8 cellular contexts compared by ENCODE assay signal in the genomic region with DNA sequence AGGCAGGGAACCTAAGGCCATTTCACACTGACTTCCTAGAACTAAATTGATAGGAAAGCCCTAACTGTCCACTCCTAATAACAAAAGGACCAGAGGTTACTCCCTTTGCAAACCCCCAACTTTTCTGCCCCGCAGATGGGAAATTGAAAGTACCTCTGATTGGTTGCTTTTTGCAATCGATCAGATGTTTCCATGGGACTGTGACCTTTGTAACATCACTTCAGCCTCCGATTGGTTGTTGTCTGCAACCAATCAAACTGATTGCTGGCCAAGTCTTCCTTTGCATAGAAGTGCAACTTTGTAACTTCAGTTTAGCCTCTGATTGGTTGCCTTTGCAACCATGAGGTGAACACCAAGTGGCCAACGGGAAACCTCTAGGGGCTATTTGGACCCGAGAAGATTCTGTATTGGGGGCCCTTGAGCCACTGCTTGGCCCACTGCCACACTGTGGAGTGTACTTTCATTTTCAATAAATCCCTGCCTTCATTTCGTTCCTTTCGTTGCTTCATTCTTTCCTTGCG. TPM values are rescaled to one million over a fixed set of nuclear protein-coding genes. Genes with fewer than 3 reads are reported as not detected.
DNase-seq lines count a peak whose midpoint lies in the region; ATAC-seq and TF ChIP-seq lines count a peak whose summit lies in the region.

No MANE protein-coding gene starts in this region.

- H3K4me1 ChIP-seq in right cardiac atrium (ENCODE audit: control insufficient read depth, insufficient read depth, low read length), result no peaks in the 10 kb centered on the region
- no peaks in the 10 kb centered on the region for H3K4me1 ChIP-seq in right atrium auricular region

- no peaks in the 10 kb centered on the region for H3K36me3 ChIP-seq in right atrium auricular region

- H3K9me3 ChIP-seq in right cardiac atrium (ENCODE audit: control insufficient read depth, low read length) (no peaks in the 10 kb centered on the region), right atrium auricular region (no peaks in the 10 kb centered on the region)

- H3K4me3 ChIP-seq in right cardiac atrium (ENCODE audit: low read length) (peak overlapping the region; percentile 45), right atrium auricular region (peak overlapping the region in 1 of 2 donors; percentile 34)

- intact Hi-C loops in right cardiac atrium (cut with DNase I), result no loop called here

- DNase-seq in right cardiac atrium (no peak), right atrium auricular region (ENCODE audit: low spot score) (no peak), SIG-M5 treated with dmso at 0.1 percent for 504 hours (lab: John Stamatoyannopoulos, UW; ENCODE audit: unreplicated experiment) (peak; percentile 47), iris pigment epithelial cell (ENCODE audit: low read depth) (peak; percentile 51), GF-D8 (lab: John Stamatoyannopoulos, UW) (no peak)
- no peak for DNase-seq in effector CD4-positive, alpha-beta T cell
- no peak for DNase-seq in stimulated activated CD4-positive, alpha-beta T cell treated with anti-CD3 and anti-CD28 coated beads, Interleukin-4, amount 100 ng/mL, for 1 hour

- WGBS in right cardiac atrium, result 66% methylated on average over 8 of the region's 8 CpGs

- TF ChIP-seq CTCF in right atrium auricular region (IDR thresholded peaks at IDR 0.05), result no peak

- no peak overlapping the region for H3K27ac ChIP-seq in right cardiac atrium (ENCODE audit: low read length)
- H3K27ac ChIP-seq in right atrium auricular region, result no peak overlapping the region

- ATAC-seq in right cardiac atrium (peak; percentile 18 to 31), GM18870 (IDR thresholded peaks at IDR 0.05; ENCODE audit: unreplicated experiment) (no peak)

- H3K27me3 ChIP-seq in right cardiac atrium (ENCODE audit: control insufficient read depth, insufficient read depth) (no peaks in the 10 kb centered on the region), right atrium auricular region (no peaks in the 10 kb centered on the region)

RNA-seq across cellular contexts. Expression of gene KNL1, which starts 11.3 kb away (rescaled TPM):
- total RNA-seq in right cardiac atrium, result 1 to 10 TPM in 1 of 4 donors, under 1 TPM in 3; 0.39 to 1.6 (median 0.50) TPM
- 0.14 TPM for polyA plus RNA-seq in right cardiac atrium
- 1 to 10 TPM in 1 of 2 donors, under 1 TPM in 1; 0.51 to 4.6 TPM for total RNA-seq in right atrium auricular region

RNA-seq across cellular contexts. Expression of gene RPUSD2, which starts 13.7 kb away (rescaled TPM):
- total RNA-seq in right cardiac atrium (1 to 10 TPM; 8.0 to 9.7 (median 9.0) TPM), right atrium auricular region (1 to 10 TPM; 5.6 to 8.5 TPM)
- polyA plus RNA-seq in right cardiac atrium, result 7.6 TPM

RNA-seq across cellular contexts. Expression of gene CCDC32, which starts 17.9 kb away (rescaled TPM):
- total RNA-seq in right cardiac atrium (10 to 100 TPM; 23.1 to 27.8 (median 24.7) TPM), right atrium auricular region (10 to 100 TPM; 18.7 to 30.2 TPM)
- 33.7 TPM for polyA plus RNA-seq in right cardiac atrium

Comparison
In these comparisons a context has a peak if more than half of its experiments do, and no peak if none do; other contexts are left out.
1. DNase-seq: peak in SIG-M5 treated with dmso at 0.1 percent for 504 hours (single experiment) and iris pigment epithelial cell (single experiment); none in right cardiac atrium (0 of 3), right atrium auricular region (single experiment), GF-D8 (single experiment), effector CD4-positive, alpha-beta T cell (single experiment) and stimulated activated CD4-positive, alpha-beta T cell treated with anti-CD3 and anti-CD28 coated beads, Interleukin-4, amount 100 ng/mL, for 1 hour (single experiment).